8 cellular contexts compared by ENCODE assay signal in the genomic region with DNA sequence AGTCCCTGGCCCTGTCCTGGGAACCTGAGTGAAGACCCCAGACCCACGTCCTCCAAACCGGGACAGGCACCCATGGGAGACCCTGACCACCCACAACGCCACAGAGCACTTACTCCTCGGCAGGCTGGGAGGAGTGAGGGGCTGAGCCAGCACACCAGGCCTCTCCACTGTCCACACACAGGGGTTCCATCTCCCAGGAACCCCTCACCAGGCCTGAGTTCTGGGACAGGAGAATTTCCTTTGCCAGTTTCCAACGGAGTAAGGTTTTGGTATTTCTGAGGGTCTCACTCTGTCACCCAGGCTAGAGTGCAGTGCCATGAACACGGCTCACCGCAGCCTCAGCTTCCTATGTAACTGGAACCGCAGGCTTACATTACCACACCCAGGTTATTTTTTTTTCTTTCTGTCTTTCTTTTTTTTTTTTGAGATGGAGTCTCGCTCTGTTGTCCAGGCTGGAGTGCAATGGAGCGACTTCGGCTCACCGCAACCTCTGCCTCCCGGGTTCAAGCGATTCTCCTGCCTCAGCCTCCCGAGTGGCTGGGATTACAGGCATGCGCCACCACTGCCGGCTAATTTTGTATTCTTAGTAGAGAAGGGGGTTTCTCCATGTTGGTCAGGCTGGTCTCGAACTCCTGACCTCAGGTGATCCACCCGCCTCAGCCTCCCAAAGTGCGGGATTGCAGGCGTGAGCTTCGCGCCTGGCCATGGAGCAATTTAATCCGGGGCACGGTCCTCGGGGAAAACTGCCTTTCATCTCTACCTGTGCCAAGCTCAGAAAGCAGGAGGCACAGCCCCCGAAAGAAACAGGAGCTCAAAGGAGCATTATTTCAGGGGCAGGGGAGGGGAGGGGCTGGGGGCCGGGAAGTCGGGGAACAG. TPM values are rescaled to one million over a fixed set of nuclear protein-coding genes. Genes with fewer than 3 reads are reported as not detected.
DNase-seq lines count a peak whose midpoint lies in the region; ATAC-seq and TF ChIP-seq lines count a peak whose summit lies in the region.

No MANE protein-coding gene starts in this region.

- H4K8ac ChIP-seq in H9 (replicated peaks; ENCODE audit: insufficient read length, low read depth, low read length): no peak overlapping the region

- H3K27ac Mint-ChIP-seq in H9: no peak overlapping the region; a peak in 1 of 7 replicates

- DNase-seq in H9 (no peak), foreskin fibroblast (no peak), skeletal muscle cell (ENCODE audit: low read depth) (no peak), cortex of kidney (lab: John Stamatoyannopoulos, UW) (no peak), SW480 (ENCODE audit: low spot score) (no peak), GM03348 (ENCODE audit: low spot score) (no peak)

- no peak overlapping the region for H2BK15ac ChIP-seq in H9 (ENCODE audit: low read depth, low read length)

- no peaks in the 10 kb centered on the region; the same call in 1 of the 2 replicates for H3K4me1 ChIP-seq in H9 (ENCODE audit: insufficient read depth, low read length)

- H2BK20ac ChIP-seq in H9 (ENCODE audit: low read depth, low read length, poor library complexity, severe bottlenecking): no peak overlapping the region

- no peaks in the 10 kb centered on the region for H3K9me3 Mint-ChIP-seq in H9

- H3K23ac ChIP-seq in H9 (ENCODE audit: insufficient read length, low read depth, low read length): no peak overlapping the region

- no peak overlapping the region for H2BK120ac ChIP-seq in H9 (ENCODE audit: low read depth, low read length, poor library complexity, severe bottlenecking)

- H3K27ac ChIP-seq in H9 (ENCODE audit: insufficient read length, low read depth, low read length): no peak overlapping the region

- H3K27me3 ChIP-seq in H9 (ENCODE audit: insufficient read depth, low read length): no peaks in the 10 kb centered on the region

- no peak overlapping the region for H3K56ac ChIP-seq in H9 (ENCODE audit: insufficient read length, low read depth, low read length)

- no peaks in the 10 kb centered on the region for H4K20me1 ChIP-seq in H9 (ENCODE audit: control insufficient read depth, insufficient read depth, insufficient read length)

- H3K79me2 ChIP-seq in H9 (ENCODE audit: insufficient read depth, low read length): no peaks in the 10 kb centered on the region; the same call in 1 of the 2 replicates

- H2BK12ac ChIP-seq in H9 (ENCODE audit: insufficient read length, low read depth, low read length): no peak overlapping the region

- H3K23me2 ChIP-seq in H9 (ENCODE audit: insufficient read length, low read depth, low read length, poor library complexity, severe bottlenecking): peaks cover 9% of the 10 kb centered on the region

- peaks cover 20 to 43% of the 10 kb centered on the region in 2 experiments for H3K4me1 Mint-ChIP-seq in H9

- no peak overlapping the region for H3K14ac ChIP-seq in H9 (ENCODE audit: insufficient read depth, low read length)

- no peaks in the 10 kb centered on the region for H3K9me3 ChIP-seq in H9 (ENCODE audit: control insufficient read depth, low read depth, low read length)

- no peak overlapping the region for H4K91ac ChIP-seq in H9 (ENCODE audit: insufficient read length, low read depth, low read length)

- no peak overlapping the region for H2BK5ac ChIP-seq in H9 (ENCODE audit: insufficient read length, low read length)

- no peak for TF ChIP-seq CTCF in H9 (conservative IDR thresholded peaks at IDR 0.05)
- TF ChIP-seq CTCF in WI38 (IDR thresholded peaks at IDR 0.05; ENCODE audit: low read depth, low read length): no peak
- TF ChIP-seq CTCF in foreskin fibroblast (IDR thresholded peaks at IDR 0.05; ENCODE audit: low read depth, low read length): no peak

- no peaks in the 10 kb centered on the region for H3K79me1 ChIP-seq in H9 (ENCODE audit: insufficient read depth, low read depth, low read length, poor library complexity, severe bottlenecking)

- no CpG with 5 or more reads among the region's 29 CpGs for WGBS in H9 (ENCODE audit: extremely low coverage, insufficient read length, low lambda C conversion rate)

- H4K5ac ChIP-seq in H9 (ENCODE audit: insufficient read length, low read depth, low read length): no peak overlapping the region

- peak overlapping the region; percentile 45 for H3K4me2 ChIP-seq in H9 (ENCODE audit: insufficient read depth, insufficient read length, low read length)

- H2AFZ ChIP-seq in H9 (ENCODE audit: low read length): no peak overlapping the region

- H3K18ac ChIP-seq in H9 (ENCODE audit: insufficient read length, low read depth, low read length): no peak overlapping the region

- no peak overlapping the region for H2AK5ac ChIP-seq in H9 (ENCODE audit: insufficient read length, low read length)

- no peak overlapping the region for H3K4ac ChIP-seq in H9 (ENCODE audit: low read depth, low read length)

- H3K36me3 Mint-ChIP-seq in H9 (ENCODE audit: insufficient read depth in 1 of 3, low read depth in 3 of 3): peaks cover 0 to 21% (median 5%) of the 10 kb centered on the region in 3 experiments; a peak in 6 of 7 replicates

- H3T11ph ChIP-seq in H9 (ENCODE audit: low read length): no peak overlapping the region

- no peak for ATAC-seq in GM21447 (IDR thresholded peaks at IDR 0.05; ENCODE audit: unreplicated experiment)

- peak overlapping the region; percentile 81 to 88 for H3K4me3 Mint-ChIP-seq in H9

- peaks cover 3% of the 10 kb centered on the region; the same call in 1 of the 2 replicates for H3K27me3 Mint-ChIP-seq in H9 (ENCODE audit: low read depth)

- H3K9ac ChIP-seq in H9 (ENCODE audit: extremely low read depth, insufficient read length, low read length): no peak overlapping the region

- peak overlapping the region; percentile 81 for H3K4me3 ChIP-seq in WI38 (ENCODE audit: low read depth, low read length)
- H3K4me3 ChIP-seq in foreskin fibroblast (ENCODE audit: low read depth in 1 of 2, low read length in 2 of 2): peak overlapping the region; percentile 68 to 89
- H3K4me3 ChIP-seq in skeletal muscle cell (ENCODE audit: low read depth, low read length): peak overlapping the region; percentile 75

RNA-seq across cellular contexts. Expression of a gene that starts 1.6 kb away (rescaled TPM):
- 111 and 114 TPM in 2 replicates for total RNA-seq in H9 (2021)

RNA-seq across cellular contexts. Expression of a gene that starts 9.9 kb away (rescaled TPM):
- 154 TPM in 2 replicates for total RNA-seq in H9 (2021)

RNA-seq across cellular contexts. Expression of a gene that starts 16.8 kb away (rescaled TPM):
- 319 and 320 TPM in 2 replicates for total RNA-seq in H9 (2021)

RNA-seq across cellular contexts. Expression of a gene that starts 21.5 kb away (rescaled TPM):
- 38.8 and 39.3 TPM in 2 replicates for total RNA-seq in H9 (2021)

RNA-seq across cellular contexts. Expression of a gene that starts 27.7 kb away (rescaled TPM):
- 50.9 and 52.5 TPM in 2 replicates for total RNA-seq in H9 (2021)
